8 cellular contexts compared by ENCODE assay signal in the genomic region with DNA sequence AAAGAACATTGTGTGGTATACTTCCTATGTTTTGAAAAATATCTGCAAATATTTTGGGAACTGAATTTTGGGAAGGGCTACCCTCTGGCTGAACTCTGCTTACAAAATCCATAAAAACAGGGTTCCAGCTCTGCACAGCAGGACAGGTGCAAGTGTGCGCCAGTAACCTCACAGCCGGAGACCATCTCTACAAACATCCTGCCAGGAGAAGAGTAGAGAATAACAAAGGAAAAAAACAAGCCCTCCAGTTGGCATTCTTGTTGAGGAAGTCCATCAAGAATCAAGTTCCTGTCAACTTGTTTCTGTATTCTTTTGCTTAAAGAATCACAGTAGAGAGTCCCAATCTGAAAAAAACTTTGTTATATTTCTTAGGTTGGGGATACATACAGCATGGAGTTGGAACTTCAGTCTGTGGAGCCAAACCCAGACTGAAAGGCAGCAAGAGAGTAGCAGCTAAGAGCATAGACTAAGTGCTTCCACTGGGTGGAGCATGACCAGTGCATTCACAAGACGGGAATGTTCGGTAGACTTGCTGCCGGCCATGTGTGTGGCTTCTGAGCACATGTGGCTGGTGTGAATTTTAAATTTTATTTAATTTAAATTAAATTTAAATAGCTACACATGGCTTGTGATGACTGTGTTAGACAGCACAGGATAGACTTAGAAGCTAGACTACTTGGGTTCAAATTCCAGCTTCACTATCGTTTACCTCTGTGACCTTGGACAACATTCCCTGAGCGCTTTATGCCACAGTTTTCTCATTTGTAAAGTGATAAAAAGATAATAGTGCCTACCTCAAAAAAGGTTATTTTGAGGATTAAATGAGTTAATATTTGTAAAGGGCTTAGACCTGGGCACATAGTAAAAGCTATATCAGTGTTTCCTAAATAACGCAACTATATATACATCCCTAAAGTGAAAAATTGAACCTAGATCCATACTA. TPM values are rescaled to one million over a fixed set of nuclear protein-coding genes. Genes with fewer than 3 reads are reported as not detected.
DNase-seq lines count a peak whose midpoint lies in the region; TF ChIP-seq lines count a peak whose summit lies in the region.

No MANE protein-coding gene starts in this region.

- no peak for TF ChIP-seq POLR2A in transverse colon (IDR thresholded peaks at IDR 0.05)

- no peak overlapping the region for H3K4me2 ChIP-seq in MM.1S (ENCODE audit: low read depth, low read length)

- H3K9me2 ChIP-seq in MM.1S (replicated peaks; ENCODE audit: insufficient read depth, low read length), result no peaks in the 10 kb centered on the region

- H3K27me3 ChIP-seq in BE2C (no peaks in the 10 kb centered on the region), MM.1S (replicated peaks; ENCODE audit: insufficient read depth, low read length) (no peaks in the 10 kb centered on the region), transverse colon (no peaks in the 10 kb centered on the region)

- no peaks in the 10 kb centered on the region for H3K9me3 ChIP-seq in BE2C
- H3K9me3 ChIP-seq in MM.1S (replicated peaks; ENCODE audit: insufficient read depth, low read length), result no peaks in the 10 kb centered on the region
- no peaks in the 10 kb centered on the region for H3K9me3 ChIP-seq in transverse colon

- 76 to 83% methylated on average over 8 of the region's 8 CpGs for WGBS in transverse colon (ENCODE audit: low coverage in 1 of 2), 2 donors

- no peak overlapping the region for H3K4me3 ChIP-seq in BE2C (ENCODE audit: low read depth, low read length)
- H3K4me3 ChIP-seq in MM.1S (ENCODE audit: low read length), result no peak overlapping the region
- no peak overlapping the region for H3K4me3 ChIP-seq in transverse colon
- no peak overlapping the region for H3K4me3 ChIP-seq in coronary artery

- no peak overlapping the region for H2AFZ ChIP-seq in MM.1S (ENCODE audit: low read length)

- H3K27ac ChIP-seq in MM.1S (ENCODE audit: low read length) (no peak overlapping the region), transverse colon (peak overlapping the region in 1 of 4 donors; percentile 34), coronary artery (no peak overlapping the region)

- H3F3A ChIP-seq in MM.1S (ENCODE audit: insufficient read depth, low read length), result no peaks in the 10 kb centered on the region

- no peak for TF ChIP-seq EP300 in transverse colon (IDR thresholded peaks at IDR 0.05; ENCODE audit: low read depth)

- intact Hi-C loops in transverse colon (cut with DNase I; ENCODE audit: low total_unique reads), result no loop called here

- in situ Hi-C loops in transverse colon (cut with MboI; ENCODE audit: low pct_ligation_motif_present in 1 of 4, low pct_unique_long_range_greater_than_20kb in 1 of 4, low sequenced_read_pairs in 3 of 4), result no loop called here

- no peaks in the 10 kb centered on the region; the same call in 1 of the 2 replicates for H3K4me1 ChIP-seq in BE2C
- H3K4me1 ChIP-seq in MM.1S (ENCODE audit: low read length), result no peaks in the 10 kb centered on the region
- H3K4me1 ChIP-seq in transverse colon, result peaks cover 0 to 25% (median 18%) of the 10 kb centered on the region in 4 donors

- no peaks in the 10 kb centered on the region for H3K79me2 ChIP-seq in MM.1S (ENCODE audit: low read length)

- H3K9ac ChIP-seq in MM.1S (ENCODE audit: low read length), result no peak overlapping the region

- DNase-seq in BE2C, result peak; percentile 16
- DNase-seq in MM.1S, result no peak
- DNase-seq in dermis blood vessel endothelial cell, result peak; percentile 85
- DNase-seq in lung microvascular endothelial cell (ENCODE audit: low read depth in 2 of 2), result peak; percentile 76 to 82
- DNase-seq in transverse colon, result no peak
- DNase-seq in NCI-H1694 (lab: John Stamatoyannopoulos, UW), result no peak
- no peak for DNase-seq in coronary artery (ENCODE audit: low spot score)
- no peak for DNase-seq in activated CD8-positive, alpha-beta memory T cell treated with anti-CD3 and anti-CD28 coated beads, Interleukin-2, amount 50 U/mL, for 48 hours

- H3K36me3 ChIP-seq in BE2C (no peaks in the 10 kb centered on the region), MM.1S (replicated peaks; ENCODE audit: insufficient read depth, low read length) (no peaks in the 10 kb centered on the region), transverse colon (no peaks in the 10 kb centered on the region)

- TF ChIP-seq CTCF in BE2C (IDR thresholded peaks at IDR 0.05; ENCODE audit: low read depth, low read length), result peak; percentile 57
- TF ChIP-seq CTCF in MM.1S (IDR thresholded peaks at IDR 0.05; ENCODE audit: low read length), result peak; percentile 4; the same call in 1 of the 2 replicates
- peak in 2 of 5 experiments; percentile 14 to 20 for TF ChIP-seq CTCF in transverse colon (IDR thresholded peaks at IDR 0.05)
- TF ChIP-seq CTCF in coronary artery (IDR thresholded peaks at IDR 0.05), result no peak

- no peaks in the 10 kb centered on the region for H4K20me1 ChIP-seq in MM.1S (ENCODE audit: insufficient read depth, low read length)

RNA-seq across cellular contexts. Expression of a gene that starts 41.9 kb away (rescaled TPM):
- polyA plus RNA-seq in BE2C (2012; ENCODE audit: insufficient read depth, insufficient read length, low read depth), result 135 TPM
- total RNA-seq in dermis blood vessel endothelial cell (916 and 1,118 TPM in 2 replicates), lung microvascular endothelial cell (396 and 652 TPM in 2 replicates), transverse colon (100 to 1,000 TPM; 269 to 301 (median 285) TPM)

Comparison
In these comparisons a context has a peak if more than half of its experiments do, and no peak if none do; other contexts are left out.
1. DNase-seq: peak in BE2C (single experiment), dermis blood vessel endothelial cell (single experiment) and lung microvascular endothelial cell (2 of 2); none in MM.1S (single experiment), transverse colon (single experiment), NCI-H1694 (single experiment), coronary artery (single experiment) and activated CD8-positive, alpha-beta memory T cell treated with anti-CD3 and anti-CD28 coated beads, Interleukin-2, amount 50 U/mL, for 48 hours (single experiment).